ENCODE assay signal across 24 cellular contexts in genomic region chr1:12524266-12524665, GRCh38.
"Had no signal": no experiment of that assay in that cellular context is flagged by ENCODE, and none has a peak within 500 bp of the region (broad histone marks: within the 10 kb centered on the region; RNA-seq: fewer than 3 reads in every experiment).

No MANE protein-coding gene starts in this region.

- H3K27ac Mint-ChIP-seq: activated B cell treated with CpG ODN at 0.5 μM for 24 hours; activated CD8-positive, alpha-beta T cell treated with anti-CD3 and anti-CD28 coated beads for 36 hours; activated naive CD4-positive, alpha-beta T cell treated with anti-CD3 and anti-CD28 coated beads for 36 hours; activated T-cell treated with anti-CD3 and anti-CD28 coated beads, Interleukin-2, amount 50 U/mL, for 72 hours; endodermal cell; neural progenitor cell had no signal

- H3K27me3 Mint-ChIP-seq: activated B cell treated with CpG ODN at 0.5 μM for 24 hours; activated CD8-positive, alpha-beta T cell treated with anti-CD3 and anti-CD28 coated beads for 36 hours; dendritic cell treated with granulocyte-macrophage colony-stimulating factor and Interleukin-4, amounts not matched to agents 40 ng/mL and 50 ng/mL, for 4 days had no signal

- H3K4me1 Mint-ChIP-seq: activated B cell treated with CpG ODN at 0.5 μM for 24 hours, naive B cell had no signal

- H3K9me3 Mint-ChIP-seq: activated CD8-positive, alpha-beta T cell treated with anti-CD3 and anti-CD28 coated beads for 36 hours; activated T-cell treated with anti-CD3 and anti-CD28 coated beads, Interleukin-2, amount 50 U/mL, for 72 hours; dendritic cell treated with granulocyte-macrophage colony-stimulating factor and Interleukin-4, amounts not matched to agents 40 ng/mL and 50 ng/mL, for 4 days; neural progenitor cell had no signal

- H3K36me3 ChIP-seq: breast epithelium, esophagus muscularis mucosa, heart right ventricle, neural progenitor cell, tibial nerve had no signal

- H3K4me3 Mint-ChIP-seq: activated B cell treated with CpG ODN at 0.5 μM for 24 hours; activated CD8-positive, alpha-beta T cell treated with anti-CD3 and anti-CD28 coated beads for 36 hours; activated naive CD4-positive, alpha-beta T cell treated with anti-CD3 and anti-CD28 coated beads for 36 hours; activated T-cell treated with anti-CD3 and anti-CD28 coated beads, Interleukin-2, amount 50 U/mL, for 72 hours; dendritic cell treated with granulocyte-macrophage colony-stimulating factor and Interleukin-4, amounts not matched to agents 40 ng/mL and 50 ng/mL, for 4 days; endodermal cell; neural progenitor cell had no signal

- H3K79me2 ChIP-seq: parathyroid adenoma had no signal

- H3K36me3 Mint-ChIP-seq: neural progenitor cell had no signal

- H3K4me2 ChIP-seq: neural progenitor cell had no signal

- DNase-seq: activated B cell treated with CpG ODN at 0.5 μM for 24 hours; activated CD4-positive, alpha-beta T cell treated with anti-CD3 and anti-CD28 coated beads, Interleukin-2, amount 50 U/mL, for 1 hour; activated CD8-positive, alpha-beta T cell treated with anti-CD3 and anti-CD28 coated beads for 36 hours; activated effector memory CD4-positive, alpha-beta T cell treated with Interleukin-2 at 50 U/mL for 16 hours; activated naive CD4-positive, alpha-beta T cell treated with anti-CD3 and anti-CD28 coated beads for 36 hours; activated T-cell treated with anti-CD3 and anti-CD28 coated beads, Interleukin-2, amount 50 U/mL, for 72 hours; central memory CD4-positive, alpha-beta T cell; endodermal cell; foreskin keratinocyte; heart right ventricle; kidney glomerular epithelial cell; naive B cell; occipital lobe; psoas muscle; stimulated activated CD4-positive, alpha-beta T cell treated with anti-CD3 and anti-CD28 coated beads, Interleukin-15, amount 100 ng/mL, for 24 hours; stimulated activated CD4-positive, alpha-beta T cell treated with anti-CD3 and anti-CD28 coated beads, Interleukin-2, amount 100 ng/mL, for 24 hours; stimulated activated naive CD4-positive, alpha-beta T cell had no signal

- H3K27ac ChIP-seq: esophagus muscularis mucosa, foreskin keratinocyte, heart right ventricle, neural progenitor cell, parathyroid adenoma had no signal

- H3K4me3 ChIP-seq: breast epithelium, esophagus muscularis mucosa, heart right ventricle, neural progenitor cell, psoas muscle, tibial nerve had no signal

- H3K9me3 ChIP-seq: breast epithelium, esophagus muscularis mucosa, heart right ventricle, psoas muscle, tibial nerve had no signal

- H3K4me1 ChIP-seq: breast epithelium, foreskin keratinocyte had no signal

- ATAC-seq: activated CD8-positive, alpha-beta T cell treated with anti-CD3 and anti-CD28 coated beads for 36 hours; activated T-cell treated with anti-CD3 and anti-CD28 coated beads, Interleukin-2, amount 50 U/mL, for 72 hours; foreskin keratinocyte; heart right ventricle; left lobe of liver had no signal

- H2AFZ ChIP-seq: neural progenitor cell, parathyroid adenoma had no signal

- H3K9ac ChIP-seq: neural progenitor cell, parathyroid adenoma had no signal

- H3K27me3 ChIP-seq: breast epithelium, esophagus muscularis mucosa, heart right ventricle, neural progenitor cell, tibial nerve had no signal
